In the genomic region with DNA sequence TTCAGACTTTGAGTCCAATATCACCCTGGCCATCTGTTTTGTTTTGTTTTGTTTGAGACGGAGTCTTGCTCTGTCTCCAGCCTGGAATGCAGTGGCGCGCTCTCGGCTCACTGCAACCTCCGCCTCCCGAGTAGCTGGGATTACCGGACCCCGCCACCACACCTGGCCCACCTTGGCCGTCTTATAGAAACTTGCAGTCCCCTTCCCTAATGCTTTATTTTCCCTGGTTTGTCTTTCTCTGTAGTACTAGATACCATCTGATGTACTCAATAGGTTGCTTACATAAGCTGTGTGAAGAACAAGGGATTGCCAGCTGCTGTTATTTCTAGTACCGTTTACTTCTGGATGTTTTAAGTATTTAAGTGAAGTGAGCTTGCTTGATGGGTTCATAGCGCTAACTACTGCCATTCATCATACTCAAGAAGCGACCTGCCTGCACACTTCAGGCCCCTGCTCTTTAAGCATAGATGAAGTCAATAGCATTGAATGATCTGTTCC, we compare ENCODE assay signal across 8 cellular contexts. TPM values are rescaled to one million over a fixed set of nuclear protein-coding genes. Genes with fewer than 3 reads are reported as not detected.
DNase-seq lines count a peak whose midpoint lies in the region; ATAC-seq, FAIRE-seq and TF ChIP-seq lines count a peak whose summit lies in the region.

No MANE protein-coding gene starts in this region.

- CTCF ChIA-PET in endothelial cell of umbilical vein (lab: Charles Lee), result interaction anchor here (1.3 to 3.9 kb wide), 8 partner anchors 9 to 397 kb away, joined by 3 to 16 read pairs (median 9); no protein-coding TSS in a partner anchor

- TF ChIP-seq POLR2A in endothelial cell of umbilical vein (IDR thresholded peaks at IDR 0.05; ENCODE audit: low read depth, low read length), result no peak

- peak overlapping the region; percentile 92 for H3K9ac ChIP-seq in endothelial cell of umbilical vein (replicated peaks; ENCODE audit: extremely low read depth, insufficient read depth, low read length)

- DNase-seq in endothelial cell of umbilical vein (ENCODE audit: low read depth, low spot score) (peak; percentile 30), GDM1 (lab: John Stamatoyannopoulos, UW) (no peak), anterior cingulate cortex (lab: John Stamatoyannopoulos, UW) (no peak), posterior vena cava (ENCODE audit: low spot score) (no peak)

- H4K20me1 ChIP-seq in DOHH2 (ENCODE audit: control insufficient read depth, insufficient read depth, low read depth, low read length) (peaks cover 27% of the 10 kb centered on the region; the same call in 1 of the 2 replicates), endothelial cell of umbilical vein (replicated peaks; ENCODE audit: control insufficient read depth, extremely low read depth, insufficient read depth, low read length) (peaks cover 2% of the 10 kb centered on the region)

- H2AFZ ChIP-seq in endothelial cell of umbilical vein (ENCODE audit: low read depth, low read length), result no peak overlapping the region

- no TSS peak for BruUV-seq in endothelial cell of umbilical vein (replicated peaks; lab: Mats Ljungman, UMichigan)

- H3K79me2 ChIP-seq in DOHH2 (ENCODE audit: control insufficient read depth, low read length) (peaks cover 38% of the 10 kb centered on the region), endothelial cell of umbilical vein (ENCODE audit: control insufficient read depth, insufficient read depth, low read length) (peaks cover 49% of the 10 kb centered on the region)

- no peaks in the 10 kb centered on the region for H3K9me2 ChIP-seq in DOHH2 (replicated peaks; ENCODE audit: control insufficient read depth, low read length)

- H3K27me3 ChIP-seq in DOHH2 (ENCODE audit: control insufficient read depth, low read length), result no peaks in the 10 kb centered on the region
- no peaks in the 10 kb centered on the region for H3K27me3 ChIP-seq in endothelial cell of umbilical vein (ENCODE audit: control insufficient read depth in 2 of 2, insufficient read depth in 2 of 2, low read length in 2 of 2)
- H3K27me3 ChIP-seq in neutrophil, result peaks cover 12% of the 10 kb centered on the region

- peak overlapping the region; percentile 79 for H3K4me2 ChIP-seq in DOHH2 (ENCODE audit: low read length)
- H3K4me2 ChIP-seq in endothelial cell of umbilical vein (ENCODE audit: insufficient read depth, low read length), result peak overlapping the region; percentile 89

- peak; percentile 42 for FAIRE-seq in endothelial cell of umbilical vein (lab: Jason Lieb, UNC)

- peak overlapping the region; percentile 79 for H3K27ac ChIP-seq in DOHH2 (ENCODE audit: low read depth, low read length)
- peak overlapping the region; percentile 76 for H3K27ac ChIP-seq in endothelial cell of umbilical vein (ENCODE audit: insufficient read depth, low read depth, low read length)
- H3K27ac ChIP-seq in neutrophil, result no peak overlapping the region

- peaks cover 9% of the 10 kb centered on the region; the same call in 1 of the 2 replicates for H3K9me3 ChIP-seq in DOHH2 (ENCODE audit: control insufficient read depth, insufficient read depth, low read length)
- no peaks in the 10 kb centered on the region for H3K9me3 ChIP-seq in endothelial cell of umbilical vein (replicated peaks; ENCODE audit: control insufficient read depth, insufficient read depth, low read length)
- H3K9me3 ChIP-seq in neutrophil, result no peaks in the 10 kb centered on the region

- H3K4me1 ChIP-seq in DOHH2 (ENCODE audit: control insufficient read depth, low read length) (peaks cover 35% of the 10 kb centered on the region), endothelial cell of umbilical vein (ENCODE audit: control insufficient read depth, extremely low read depth, insufficient read depth, low read length) (peaks cover 24% of the 10 kb centered on the region), neutrophil (ENCODE audit: control insufficient read depth in 1 of 2, insufficient read depth in 1 of 2, low read depth in 1 of 2, low read length in 1 of 2) (peaks cover 20 to 22% of the 10 kb centered on the region in 2 experiments)

- POLR2A ChIA-PET in endothelial cell of umbilical vein (lab: Charles Lee), result interaction anchor here (1.4 to 1.9 kb wide), 3 partner anchors 147 to 441 kb away, joined by 3 to 8 read pairs (median 7); a partner anchor contains a TSS

- H3K4me3 ChIP-seq in DOHH2 (ENCODE audit: low read length) (peak overlapping the region; percentile 98), endothelial cell of umbilical vein (replicated peaks in 1 of 3; ENCODE audit: insufficient read depth in 1 of 3, low read depth in 1 of 3, low read length in 3 of 3) (peak overlapping the region; percentile 82 to 94 (median 90)), neutrophil (ENCODE audit: low read depth in 1 of 2, low read length in 1 of 2) (peak overlapping the region; percentile 88 to 92)

- no peaks in the 10 kb centered on the region for H3K9me1 ChIP-seq in endothelial cell of umbilical vein (replicated peaks; ENCODE audit: control insufficient read depth, extremely low read depth, insufficient read depth, low read length)

- ATAC-seq in GM18502 (IDR thresholded peaks at IDR 0.05; ENCODE audit: poor library complexity, unreplicated experiment), result no peak

- intact Hi-C loops in endothelial cell of umbilical vein (cut with micrococcal nuclease), result loop anchor here (2.0 kb wide), 1 partner anchor 125 kb away; no protein-coding TSS in a partner anchor
- intact Hi-C loops in posterior vena cava (cut with DNase I), result loop anchor here in 1 of 2 donors (10.0 kb wide), 1 partner anchor 151 kb away; a partner anchor contains a TSS

- H3K36me3 ChIP-seq in DOHH2 (ENCODE audit: control insufficient read depth, low read length) (peaks cover 62% of the 10 kb centered on the region), endothelial cell of umbilical vein (ENCODE audit: control insufficient read depth in 2 of 2, extremely low read depth in 1 of 2, insufficient read depth in 2 of 2, low read length in 2 of 2) (peaks cover 35 to 45% of the 10 kb centered on the region in 2 experiments), neutrophil (peaks cover 49% of the 10 kb centered on the region)

- TF ChIP-seq CTCF in DOHH2 (IDR thresholded peaks at IDR 0.05; ENCODE audit: low read depth, low read length, poor library complexity, severe bottlenecking), result no peak
- TF ChIP-seq CTCF in endothelial cell of umbilical vein (IDR thresholded peaks at IDR 0.05; ENCODE audit: extremely low read depth in 1 of 2, insufficient read depth in 1 of 2, low read depth in 1 of 2, low read length in 2 of 2), result no peak
- TF ChIP-seq CTCF in neutrophil (IDR thresholded peaks at IDR 0.05), result no peak

- dilution Hi-C loops in endothelial cell of umbilical vein (cut with MboI; ENCODE audit: extremely low pct_ligation_motif_present, low sequenced_read_pairs), result no loop called here

- H3F3A ChIP-seq in DOHH2 (ENCODE audit: control insufficient read depth, insufficient read depth), result peaks cover 57% of the 10 kb centered on the region

TF ChIP-seq in PFSK-1, 5 proteins besides CTCF, POLR2A, EP300 and RAD21:
- TF ChIP-seq SIN3A (IDR thresholded peaks at IDR 0.05; ENCODE audit: borderline replicate concordance, insufficient read depth, low read length), result no peak
- TF ChIP-seq TAF1 (IDR thresholded peaks at IDR 0.05; ENCODE audit: borderline replicate concordance, insufficient read depth, low read length), result 0 out of 2 replicates have a peak, but pooled peaks have one; percentile 13

TF ChIP-seq in endothelial cell of umbilical vein, 7 proteins besides CTCF, POLR2A, EP300 and RAD21:
- no peak for TF ChIP-seq MYC (IDR thresholded peaks at IDR 0.05; ENCODE audit: low read depth, low read length)
- no peak for TF ChIP-seq FOS (IDR thresholded peaks at IDR 0.05; ENCODE audit: borderline replicate concordance, insufficient read depth, low read length)
- no peak for TF ChIP-seq GATA2 (IDR thresholded peaks at IDR 0.05; ENCODE audit: insufficient read depth, insufficient read length, low read depth, low read length)
- TF ChIP-seq POLR2AphosphoS5 (IDR thresholded peaks at IDR 0.05; ENCODE audit: insufficient read depth, low read depth, low read length), result no peak
- TF ChIP-seq EZH2 (IDR thresholded peaks at IDR 0.05; ENCODE audit: borderline replicate concordance, low read depth, low read length, severe bottlenecking), result no peak
- TF ChIP-seq JUN (IDR thresholded peaks at IDR 0.05; ENCODE audit: borderline replicate concordance, insufficient read depth, insufficient read length, low read depth), result no peak
- TF ChIP-seq, protein P1, sequence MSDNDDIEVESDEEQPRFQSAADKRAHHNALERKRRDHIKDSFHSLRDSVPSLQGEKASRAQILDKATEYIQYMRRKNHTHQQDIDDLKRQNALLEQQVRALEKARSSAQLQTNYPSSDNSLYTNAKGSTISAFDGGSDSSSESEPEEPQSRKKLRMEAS (IDR thresholded peaks at IDR 0.05; ENCODE audit: insufficient read depth, insufficient read length), result no peak

RNA-seq across cellular contexts. Expression of a gene that starts 1.2 kb away (rescaled TPM):
- 3,594 TPM for polyA plus RNA-seq in PFSK-1 (2012; ENCODE audit: insufficient read length, low read depth)
- total RNA-seq in endothelial cell of umbilical vein, result 1,337 and 1,355 TPM in 2 replicates
- 975 and 1,137 TPM in 2 replicates for polyA plus RNA-seq in endothelial cell of umbilical vein
- 3,338 and 4,040 TPM in 2 replicates for polyA plus RNA-seq in endothelial cell of umbilical vein (2011; cell fraction: cytosol; rRNA removed)
- polyA plus RNA-seq in endothelial cell of umbilical vein (2011; cell fraction: nucleus; rRNA removed), result 767 and 904 TPM in 2 replicates
- 4,052 and 5,308 TPM in 2 replicates for polyA plus RNA-seq in endothelial cell of umbilical vein (2012)
- 521 and 829 TPM in 2 replicates for polyA minus RNA-seq in endothelial cell of umbilical vein
- 362 TPM for polyA minus RNA-seq in endothelial cell of umbilical vein (2011; cell fraction: cytosol; rRNA and poly(A)+ RNA removed)
- polyA minus RNA-seq in endothelial cell of umbilical vein (2011; cell fraction: nucleus; rRNA and poly(A)+ RNA removed), result 83.9 and 84.4 TPM in 2 replicates
- 1,000 to 10,000 TPM; 1,083 to 1,087 TPM for total RNA-seq in posterior vena cava
